ENCODE assay signal across 34 cellular contexts in genomic region chr13:51856998-51857397, GRCh38. TPM values are rescaled to one million over a fixed set of nuclear protein-coding genes. Genes with fewer than 3 reads are reported as not detected.
"Had no signal": no experiment of that assay in that cellular context is flagged by ENCODE, and none has a peak within 500 bp of the region (broad histone marks: within the 10 kb centered on the region; RNA-seq: fewer than 3 reads in every experiment).

No MANE protein-coding gene starts in this region.

- H3K27ac Mint-ChIP-seq: activated CD4-positive, alpha-beta T cell treated with anti-CD3 and anti-CD28 coated beads, Interleukin-2, amount 10 ng/mL, durations not matched to agents 7 days and 5 days; activated CD8-positive, alpha-beta memory T cell treated with anti-CD3 and anti-CD28 coated beads, Interleukin-2, amount 10 ng/mL, durations not matched to agents 7 days and 5 days; activated CD8-positive, alpha-beta T cell treated with anti-CD3 and anti-CD28 coated beads for 36 hours; activated naive CD4-positive, alpha-beta T cell treated with anti-CD3 and anti-CD28 coated beads, Interleukin-2, amount 50 U/mL, for 24 hours; brain; neural progenitor cell; stimulated activated naive B cell treated with anti-CD40 and anti-IgM and Interleukin-4, amounts not matched to agents 10 μg/mL and 1 μg/mL and 100 μg/mL, for 72 hours had no signal

- H3K4me3 ChIP-seq: heart right ventricle, lower lobe of right lung, neural progenitor cell, sigmoid colon, transverse colon had no signal

- DNase-seq: activated CD4-positive, alpha-beta T cell treated with anti-CD3 and anti-CD28 coated beads, Interleukin-2, amount 10 ng/mL, durations not matched to agents 7 days and 5 days; activated CD4-positive, CD25-positive, alpha-beta regulatory T cell treated with anti-CD3 and anti-CD28 coated beads, Interleukin-2, amount 50 U/mL, for 72 hours; activated CD8-positive, alpha-beta memory T cell treated with anti-CD3 and anti-CD28 coated beads, Interleukin-2, amount 10 ng/mL, durations not matched to agents 7 days and 5 days; activated CD8-positive, alpha-beta T cell treated with anti-CD3 and anti-CD28 coated beads for 36 hours; activated gamma-delta T cell; activated T-cell treated with anti-CD3 and anti-CD28 coated beads for 4 hours; aorta; dermis blood vessel endothelial cell; effector CD8-positive, alpha-beta T cell; erythroblast; foreskin fibroblast; heart right ventricle; lower lobe of right lung; naive thymus-derived CD8-positive, alpha-beta T cell; retina; sigmoid colon; stimulated activated CD4-positive, alpha-beta T cell treated with anti-CD3 and anti-CD28 coated beads, Interleukin-2, amount 100 ng/mL, for 48 hours; stimulated activated CD8-positive, alpha-beta memory T cell treated with anti-CD3 and anti-CD28 coated beads, Interleukin-4, amount 100 ng/mL, for 48 hours; stimulated activated naive B cell treated with anti-CD40 and anti-IgM and Interleukin-4, amounts not matched to agents 10 μg/mL and 1 μg/mL and 100 μg/mL, for 72 hours; transverse colon; WERI-Rb-1 had no signal

- H3K36me3 ChIP-seq: heart right ventricle, lower lobe of right lung, neural progenitor cell, sigmoid colon, transverse colon, WERI-Rb-1 had no signal

- H3K4me3 Mint-ChIP-seq: activated CD4-positive, alpha-beta T cell treated with anti-CD3 and anti-CD28 coated beads, Interleukin-2, amount 10 ng/mL, durations not matched to agents 7 days and 5 days; activated CD8-positive, alpha-beta memory T cell treated with anti-CD3 and anti-CD28 coated beads, Interleukin-2, amount 10 ng/mL, durations not matched to agents 7 days and 5 days; activated CD8-positive, alpha-beta T cell treated with anti-CD3 and anti-CD28 coated beads for 36 hours; activated naive CD4-positive, alpha-beta T cell treated with anti-CD3 and anti-CD28 coated beads, Interleukin-2, amount 50 U/mL, for 24 hours; brain; naive thymus-derived CD8-positive, alpha-beta T cell; neural progenitor cell; stimulated activated naive B cell treated with anti-CD40 and anti-IgM and Interleukin-4, amounts not matched to agents 10 μg/mL and 1 μg/mL and 100 μg/mL, for 72 hours had no signal

- H2AFZ ChIP-seq: neural progenitor cell had no signal

- H3K27me3 ChIP-seq: heart right ventricle, neural progenitor cell, sigmoid colon, transverse colon had no signal

- H3K27me3 Mint-ChIP-seq: brain had no signal

- ATAC-seq: activated CD8-positive, alpha-beta memory T cell treated with anti-CD3 and anti-CD28 coated beads, Interleukin-2, amount 10 ng/mL, durations not matched to agents 7 days and 5 days; activated CD8-positive, alpha-beta T cell treated with anti-CD3 and anti-CD28 coated beads for 36 hours; heart right ventricle; left lobe of liver; lower lobe of right lung; naive thymus-derived CD8-positive, alpha-beta T cell; stimulated activated naive B cell treated with anti-CD40 and anti-IgM and Interleukin-4, amounts not matched to agents 10 μg/mL and 1 μg/mL and 100 μg/mL, for 72 hours had no signal

- H3K9ac ChIP-seq: neural progenitor cell had no signal

- H3K27ac ChIP-seq: heart right ventricle, lower lobe of right lung, neural progenitor cell, sigmoid colon, transverse colon, WERI-Rb-1 had no signal

- H3K4me1 ChIP-seq: heart right ventricle, lower lobe of right lung, neural progenitor cell, sigmoid colon, transverse colon had no signal

- FAIRE-seq: keratinocyte, urothelium cell line had no signal

- H3K9me3 Mint-ChIP-seq: activated CD4-positive, alpha-beta T cell treated with anti-CD3 and anti-CD28 coated beads, Interleukin-2, amount 10 ng/mL, durations not matched to agents 7 days and 5 days; activated CD8-positive, alpha-beta T cell treated with anti-CD3 and anti-CD28 coated beads for 36 hours; activated naive CD4-positive, alpha-beta T cell treated with anti-CD3 and anti-CD28 coated beads, Interleukin-2, amount 50 U/mL, for 24 hours; naive thymus-derived CD8-positive, alpha-beta T cell; stimulated activated naive B cell treated with anti-CD40 and anti-IgM and Interleukin-4, amounts not matched to agents 10 μg/mL and 1 μg/mL and 100 μg/mL, for 72 hours had no signal

- H3K4me1 Mint-ChIP-seq: brain; naive thymus-derived CD8-positive, alpha-beta T cell; stimulated activated naive B cell treated with anti-CD40 and anti-IgM and Interleukin-4, amounts not matched to agents 10 μg/mL and 1 μg/mL and 100 μg/mL, for 72 hours had no signal

- H3K36me3 Mint-ChIP-seq: activated CD8-positive, alpha-beta memory T cell treated with anti-CD3 and anti-CD28 coated beads, Interleukin-2, amount 10 ng/mL, durations not matched to agents 7 days and 5 days; activated naive CD4-positive, alpha-beta T cell treated with anti-CD3 and anti-CD28 coated beads, Interleukin-2, amount 50 U/mL, for 24 hours; brain; naive thymus-derived CD8-positive, alpha-beta T cell; stimulated activated naive B cell treated with anti-CD40 and anti-IgM and Interleukin-4, amounts not matched to agents 10 μg/mL and 1 μg/mL and 100 μg/mL, for 72 hours had no signal

- H3K4me2 ChIP-seq: neural progenitor cell had no signal

- H3K9me3 ChIP-seq: lower lobe of right lung, sigmoid colon, transverse colon had no signal

RNA-seq across cellular contexts. Expression of gene CCDC70, which starts 4.8 kb away (rescaled TPM):
- total RNA-seq: activated CD4-positive, alpha-beta T cell treated with anti-CD3 and anti-CD28 coated beads, Interleukin-2, amount 10 ng/mL, durations not matched to agents 7 days and 5 days; activated CD8-positive, alpha-beta memory T cell treated with anti-CD3 and anti-CD28 coated beads, Interleukin-2, amount 10 ng/mL, durations not matched to agents 7 days and 5 days; aorta; cardiac septum; dermis blood vessel endothelial cell; fibroblast of lung; heart right ventricle; left lobe of liver; lower lobe of right lung; mesenteric fat pad; naive thymus-derived CD8-positive, alpha-beta T cell; omental fat pad; posterior vena cava; sigmoid colon; temporal lobe; transverse colon had no signal
- polyA plus RNA-seq: adipose tissue; aorta; fibroblast of lung; heart right ventricle; keratinocyte; naive thymus-derived CD8-positive, alpha-beta T cell; sigmoid colon had no signal

RNA-seq across cellular contexts. Expression of gene TMEM272, which starts 12.0 kb away (rescaled TPM):
- total RNA-seq: dermis blood vessel endothelial cell, fibroblast of lung, transverse colon had no signal
- polyA plus RNA-seq: fibroblast of lung, keratinocyte had no signal
